Comparison of ENCODE assay signal across 16 cellular contexts in the genomic region with DNA sequence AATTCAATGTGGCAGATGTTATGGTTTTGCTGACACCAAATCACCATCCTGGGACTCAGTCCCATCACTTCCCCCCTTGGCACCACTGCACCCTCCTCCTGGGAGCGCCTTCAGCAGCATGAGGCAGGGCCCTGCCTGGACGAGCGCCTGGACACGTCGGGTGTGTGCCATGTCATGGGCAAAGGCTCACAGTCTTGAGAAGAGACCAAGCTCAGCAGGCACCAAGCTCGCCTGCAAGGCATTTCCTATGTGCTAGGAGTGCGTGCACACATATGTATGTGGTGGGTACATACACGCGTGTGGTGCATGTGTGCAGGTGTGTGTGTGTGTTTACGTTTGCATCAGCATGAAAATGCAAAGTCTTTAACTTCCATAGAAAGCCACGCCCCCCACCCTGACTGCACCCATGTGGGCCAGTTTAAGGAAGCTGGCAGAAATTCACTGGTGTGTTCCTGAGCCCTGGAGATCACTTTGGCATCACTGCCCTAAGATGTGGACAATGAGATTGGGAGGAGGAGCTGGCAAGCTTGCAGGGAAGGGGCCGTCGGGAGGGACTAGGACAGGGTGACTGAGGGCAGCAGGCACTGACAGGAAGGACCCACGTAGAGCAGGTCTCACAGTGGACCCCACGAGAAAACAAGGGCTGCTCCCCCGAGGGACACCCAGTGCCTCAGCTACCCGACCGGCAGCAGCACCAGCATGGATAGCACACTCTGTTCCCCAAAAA.
"Had no signal": no experiment of that assay in that cellular context is flagged by ENCODE, and none has a peak within 500 bp of the region (broad histone marks: within the 10 kb centered on the region; RNA-seq: fewer than 3 reads in every experiment).

No MANE protein-coding gene starts in this region.

- ATAC-seq: activated CD8-positive, alpha-beta T cell treated with anti-CD3 and anti-CD28 coated beads, Interleukin-2, amount 10 ng/mL, durations not matched to agents 7 days and 5 days; left colon; stimulated activated effector memory CD8-positive, alpha-beta T cell treated with anti-CD3 and anti-CD28 coated beads, Interleukin-12 subunit alpha, Interleukin-12 subunit beta, amount 100 ng/mL, for 72 hours; WTC11 had no signal

- H3K27ac Mint-ChIP-seq: activated CD8-positive, alpha-beta T cell treated with anti-CD3 and anti-CD28 coated beads, Interleukin-2, amount 10 ng/mL, durations not matched to agents 7 days and 5 days; activated naive CD8-positive, alpha-beta T cell; nephron progenitor cell; progenitor cell of endocrine pancreas; stimulated activated effector memory CD8-positive, alpha-beta T cell treated with anti-CD3 and anti-CD28 coated beads, Interleukin-12 subunit alpha, Interleukin-12 subunit beta, amount 100 ng/mL, for 72 hours; T-helper 2 cell treated with Interferon-gamma antibody and Interleukin-4, amounts not matched to agents 5 μg/mL and 100 μg/mL, for 36 hours; WTC11 had no signal

- H3K36me3 ChIP-seq: thoracic aorta had no signal

- H3K4me3 Mint-ChIP-seq: activated CD8-positive, alpha-beta T cell treated with anti-CD3 and anti-CD28 coated beads, Interleukin-2, amount 10 ng/mL, durations not matched to agents 7 days and 5 days; activated naive CD8-positive, alpha-beta T cell; mesothelial cell of epicardium; nephron progenitor cell; stimulated activated effector memory CD8-positive, alpha-beta T cell treated with anti-CD3 and anti-CD28 coated beads, Interleukin-12 subunit alpha, Interleukin-12 subunit beta, amount 100 ng/mL, for 72 hours; T-helper 2 cell treated with Interferon-gamma antibody and Interleukin-4, amounts not matched to agents 5 μg/mL and 100 μg/mL, for 36 hours; WTC11 had no signal

- H3K4me3 ChIP-seq: lung, skin epidermis, thoracic aorta had no signal

- H3K27ac ChIP-seq: skin epidermis, thoracic aorta had no signal

- H3K9me3 Mint-ChIP-seq: stimulated activated effector memory CD8-positive, alpha-beta T cell treated with anti-CD3 and anti-CD28 coated beads, Interleukin-12 subunit alpha, Interleukin-12 subunit beta, amount 100 ng/mL, for 72 hours had no signal

- H3K36me3 Mint-ChIP-seq: activated naive CD8-positive, alpha-beta T cell; stimulated activated effector memory CD8-positive, alpha-beta T cell treated with anti-CD3 and anti-CD28 coated beads, Interleukin-12 subunit alpha, Interleukin-12 subunit beta, amount 100 ng/mL, for 72 hours had no signal

- H3K9me3 ChIP-seq: thoracic aorta had no signal

- DNase-seq: activated CD4-positive, alpha-beta T cell treated with anti-CD3 and anti-CD28 coated beads for 4 hours; activated CD8-positive, alpha-beta T cell treated with anti-CD3 and anti-CD28 coated beads, Interleukin-2, amount 10 ng/mL, durations not matched to agents 7 days and 5 days; dermis blood vessel endothelial cell; effector memory CD4-positive, alpha-beta T cell; left colon; nephron progenitor cell; stimulated activated CD4-positive, alpha-beta T cell treated with anti-CD3 and anti-CD28 coated beads, Interleukin-4, amount 100 ng/mL, for 24 hours had no signal
